36 cellular contexts compared by ENCODE assay signal in genomic region chr20:62083312-62083711, GRCh38.
"Had no signal": no experiment of that assay in that cellular context is flagged by ENCODE, and none has a peak within 500 bp of the region (broad histone marks: within the 10 kb centered on the region; RNA-seq: fewer than 3 reads in every experiment).

No MANE protein-coding gene starts in this region.

- H3K4me3 ChIP-seq: MG63 had no signal

- DNase-seq: Karpas-422, Kasumi-1, MG63, MM.1S, MV-4-11, NCI-H1048, NCI-H1092, NCI-H1092 treated with DMSO at 0.1 percent for 48 hours, NCI-H1105, NCI-H1105 treated with DMSO at 0.1 percent for 48 hours, NCI-H1417, NCI-H1417 treated with DMSO at 0.1 percent for 48 hours, NCI-H1436, NCI-H1436 treated with DMSO at 0.1 percent for 48 hours, NCI-H146, NCI-H1694, NCI-H1694 treated with DMSO at 0.1 percent for 48 hours, NCI-H187, NCI-H187 treated with DMSO at 0.1 percent for 48 hours, NCI-H1930, NCI-H2029, NCI-H2029 treated with DMSO at 0.1 percent for 48 hours, NCI-H2081, NCI-H2081 treated with DMSO at 0.1 percent for 48 hours, NCI-H2107, NCI-H2171, NCI-H2171 treated with DMSO at 0.1 percent for 48 hours, NCI-H2227 treated with DMSO at 0.1 percent for 48 hours, NCI-H226, NCI-H345, NCI-H446, NCI-H446 treated with DMSO at 0.1 percent for 48 hours, NCI-H510A, NCI-H510A treated with DMSO at 0.1 percent for 48 hours, NCI-H524, NCI-H524 treated with DMSO at 0.1 percent for 48 hours had no signal

- H3K36me3 ChIP-seq: MG63 had no signal
